Comparison of ENCODE assay signal across 1 cellular context in the genomic region with DNA sequence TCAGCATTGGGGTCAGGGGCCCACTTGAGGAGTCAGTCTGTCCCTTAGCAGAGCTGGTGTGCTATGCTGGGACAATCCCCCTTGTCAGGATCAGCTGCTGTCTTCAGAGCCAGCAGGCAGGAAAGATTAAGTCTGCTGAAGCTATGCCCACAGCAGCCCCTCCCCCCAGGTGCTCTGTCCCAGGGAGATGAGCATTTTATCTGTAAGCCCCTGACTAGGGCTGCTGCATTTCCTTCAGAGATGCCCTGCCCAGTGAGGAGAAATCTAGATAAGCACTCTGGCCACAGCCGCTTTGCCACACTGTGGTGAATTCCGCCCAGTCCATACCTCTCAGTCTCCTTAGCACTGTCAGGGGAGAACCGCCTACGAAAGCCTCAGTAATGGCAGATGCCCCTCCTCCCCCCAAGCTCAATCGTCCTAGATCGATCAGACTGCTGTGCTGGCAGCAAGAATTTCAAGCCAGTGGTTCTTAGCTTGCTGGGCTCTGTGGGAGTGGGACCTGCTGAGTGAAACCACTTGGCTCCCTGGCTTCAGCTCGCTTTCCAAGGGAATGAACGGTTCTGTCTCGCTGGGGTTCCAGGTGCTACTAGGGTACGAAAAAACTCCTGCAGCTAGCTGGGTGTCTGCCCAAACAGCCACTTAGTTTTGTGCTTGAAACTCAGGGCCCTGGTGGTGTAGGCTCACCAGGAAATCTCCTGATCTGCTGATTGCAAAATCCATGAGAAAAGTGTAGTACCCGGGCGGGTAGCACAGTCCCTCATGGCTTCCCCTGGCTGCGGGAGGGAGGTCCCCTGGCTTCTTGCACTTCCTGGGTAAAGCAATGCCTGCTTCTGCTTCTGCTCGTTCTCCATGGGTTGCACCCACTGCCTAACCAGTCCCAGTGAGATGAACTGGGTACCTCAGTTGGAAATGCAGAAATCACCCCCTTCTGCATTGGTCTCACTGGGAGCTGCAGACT.
TF ChIP-seq lines count a peak whose summit lies in the region.

No MANE protein-coding gene starts in this region.

TF ChIP-seq in K562, 482 proteins besides CTCF, POLR2A, EP300 and RAD21 (continues in another document):
- TF ChIP-seq ZZZ3 (IDR thresholded peaks at IDR 0.05), result no peak
- TF ChIP-seq HDAC1 (IDR thresholded peaks at IDR 0.05), result 0 out of 4 replicates have a peak, but pooled peaks of 1 of the 2 experiments have one; percentile 11
- peak; percentile 90 for TF ChIP-seq TCF3 (CRISPR knock-in tag; IDR thresholded peaks at IDR 0.05)
- TF ChIP-seq NFIC (IDR thresholded peaks at IDR 0.05), result peak; percentile 83
- TF ChIP-seq CCAR2 (IDR thresholded peaks at IDR 0.05; ENCODE audit: low read depth, low read length), result no peak
- TF ChIP-seq ZNF175 (CRISPR knock-in tag; IDR thresholded peaks at IDR 0.05; ENCODE audit: low read depth), result no peak
- TF ChIP-seq ERF (CRISPR knock-in tag; IDR thresholded peaks at IDR 0.05), result peak; percentile 69
- peak; percentile 42; the same call in 1 of the 2 replicates for TF ChIP-seq ZNF766 (CRISPR knock-in tag; conservative IDR thresholded peaks at IDR 0.05)
- TF ChIP-seq SMAD4 (CRISPR knock-in tag; conservative IDR thresholded peaks at IDR 0.05), result peak; percentile 89
- peak; percentile 75; the same call in 1 of the 2 replicates for TF ChIP-seq MYNN (IDR thresholded peaks at IDR 0.05)
- no peak for TF ChIP-seq MYNN (CRISPR knock-in tag; IDR thresholded peaks at IDR 0.05)
- peak; percentile 97 for TF ChIP-seq CBFA2T2 (conservative IDR thresholded peaks at IDR 0.05)
- TF ChIP-seq, protein P1, sequence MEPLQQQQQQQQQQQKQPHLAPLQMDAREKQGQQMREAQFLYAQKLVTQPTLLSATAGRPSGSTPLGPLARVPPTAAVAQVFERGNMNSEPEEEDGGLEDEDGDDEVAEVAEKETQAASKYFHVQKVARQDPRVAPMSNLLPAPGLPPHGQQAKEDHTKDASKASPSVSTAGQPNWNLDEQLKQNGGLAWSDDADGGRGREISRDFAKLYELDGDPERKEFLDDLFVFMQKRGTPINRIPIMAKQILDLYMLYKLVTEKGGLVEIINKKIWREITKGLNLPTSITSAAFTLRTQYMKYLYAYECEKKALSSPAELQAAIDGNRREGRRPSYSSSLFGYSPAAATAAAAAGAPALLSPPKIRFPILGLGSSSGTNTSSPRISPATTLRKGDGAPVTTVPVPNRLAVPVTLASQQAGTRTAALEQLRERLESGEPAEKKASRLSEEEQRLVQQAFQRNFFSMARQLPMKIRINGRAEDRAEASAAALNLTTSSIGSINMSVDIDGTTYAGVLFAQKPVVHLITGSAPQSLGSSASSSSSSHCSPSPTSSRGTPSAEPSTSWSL (CRISPR knock-in tag; IDR thresholded peaks at IDR 0.05; ENCODE audit: borderline replicate concordance), result no peak
- TF ChIP-seq KDM2B (CRISPR knock-in tag; IDR thresholded peaks at IDR 0.05), result no peak
- peak; percentile 65; the same call in 1 of the 2 replicates for TF ChIP-seq SMARCA4 (IDR thresholded peaks at IDR 0.05)
- peak; percentile 67; the same call in 1 of the 2 replicates for TF ChIP-seq ZNF395 (CRISPR knock-in tag; IDR thresholded peaks at IDR 0.05)
- TF ChIP-seq, protein P2, sequence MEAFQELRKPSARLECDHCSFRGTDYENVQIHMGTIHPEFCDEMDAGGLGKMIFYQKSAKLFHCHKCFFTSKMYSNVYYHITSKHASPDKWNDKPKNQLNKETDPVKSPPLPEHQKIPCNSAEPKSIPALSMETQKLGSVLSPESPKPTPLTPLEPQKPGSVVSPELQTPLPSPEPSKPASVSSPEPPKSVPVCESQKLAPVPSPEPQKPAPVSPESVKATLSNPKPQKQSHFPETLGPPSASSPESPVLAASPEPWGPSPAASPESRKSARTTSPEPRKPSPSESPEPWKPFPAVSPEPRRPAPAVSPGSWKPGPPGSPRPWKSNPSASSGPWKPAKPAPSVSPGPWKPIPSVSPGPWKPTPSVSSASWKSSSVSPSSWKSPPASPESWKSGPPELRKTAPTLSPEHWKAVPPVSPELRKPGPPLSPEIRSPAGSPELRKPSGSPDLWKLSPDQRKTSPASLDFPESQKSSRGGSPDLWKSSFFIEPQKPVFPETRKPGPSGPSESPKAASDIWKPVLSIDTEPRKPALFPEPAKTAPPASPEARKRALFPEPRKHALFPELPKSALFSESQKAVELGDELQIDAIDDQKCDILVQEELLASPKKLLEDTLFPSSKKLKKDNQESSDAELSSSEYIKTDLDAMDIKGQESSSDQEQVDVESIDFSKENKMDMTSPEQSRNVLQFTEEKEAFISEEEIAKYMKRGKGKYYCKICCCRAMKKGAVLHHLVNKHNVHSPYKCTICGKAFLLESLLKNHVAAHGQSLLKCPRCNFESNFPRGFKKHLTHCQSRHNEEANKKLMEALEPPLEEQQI (IDR thresholded peaks at IDR 0.05), result 0 out of 2 replicates have a peak, but pooled peaks have one; percentile 18
- no peak for TF ChIP-seq NFE2 (IDR thresholded peaks at IDR 0.05; ENCODE audit: low read depth)
- peak; percentile 95 for TF ChIP-seq NCOR1 (IDR thresholded peaks at IDR 0.05)
- TF ChIP-seq TEAD1 (CRISPR knock-in tag; IDR thresholded peaks at IDR 0.05), result 0 out of 4 replicates have a peak, but pooled peaks of 1 of the 2 experiments have one; percentile 51
- no peak for TF ChIP-seq ATF1 (CRISPR knock-in tag; IDR thresholded peaks at IDR 0.05)
- TF ChIP-seq ATF1 (tag; IDR thresholded peaks at IDR 0.05), result 0 out of 2 replicates have a peak, but pooled peaks have one; percentile 16
- peak; percentile 50; the same call in 1 of the 2 replicates for TF ChIP-seq PML (IDR thresholded peaks at IDR 0.05; ENCODE audit: low read length)
- peak; percentile 78; the same call in 1 of the 2 replicates for TF ChIP-seq KLF16 (IDR thresholded peaks at IDR 0.05)
- no peak for TF ChIP-seq CCNT2 (IDR thresholded peaks at IDR 0.05; ENCODE audit: borderline replicate concordance, extremely low read depth, insufficient read length, low read depth, low read length)
- no peak for TF ChIP-seq FOXJ3 (CRISPR knock-in tag; IDR thresholded peaks at IDR 0.05)
- TF ChIP-seq ZKSCAN8 (CRISPR knock-in tag; IDR thresholded peaks at IDR 0.05), result peak; percentile 61; the same call in 1 of the 2 replicates
- TF ChIP-seq, protein P3, sequence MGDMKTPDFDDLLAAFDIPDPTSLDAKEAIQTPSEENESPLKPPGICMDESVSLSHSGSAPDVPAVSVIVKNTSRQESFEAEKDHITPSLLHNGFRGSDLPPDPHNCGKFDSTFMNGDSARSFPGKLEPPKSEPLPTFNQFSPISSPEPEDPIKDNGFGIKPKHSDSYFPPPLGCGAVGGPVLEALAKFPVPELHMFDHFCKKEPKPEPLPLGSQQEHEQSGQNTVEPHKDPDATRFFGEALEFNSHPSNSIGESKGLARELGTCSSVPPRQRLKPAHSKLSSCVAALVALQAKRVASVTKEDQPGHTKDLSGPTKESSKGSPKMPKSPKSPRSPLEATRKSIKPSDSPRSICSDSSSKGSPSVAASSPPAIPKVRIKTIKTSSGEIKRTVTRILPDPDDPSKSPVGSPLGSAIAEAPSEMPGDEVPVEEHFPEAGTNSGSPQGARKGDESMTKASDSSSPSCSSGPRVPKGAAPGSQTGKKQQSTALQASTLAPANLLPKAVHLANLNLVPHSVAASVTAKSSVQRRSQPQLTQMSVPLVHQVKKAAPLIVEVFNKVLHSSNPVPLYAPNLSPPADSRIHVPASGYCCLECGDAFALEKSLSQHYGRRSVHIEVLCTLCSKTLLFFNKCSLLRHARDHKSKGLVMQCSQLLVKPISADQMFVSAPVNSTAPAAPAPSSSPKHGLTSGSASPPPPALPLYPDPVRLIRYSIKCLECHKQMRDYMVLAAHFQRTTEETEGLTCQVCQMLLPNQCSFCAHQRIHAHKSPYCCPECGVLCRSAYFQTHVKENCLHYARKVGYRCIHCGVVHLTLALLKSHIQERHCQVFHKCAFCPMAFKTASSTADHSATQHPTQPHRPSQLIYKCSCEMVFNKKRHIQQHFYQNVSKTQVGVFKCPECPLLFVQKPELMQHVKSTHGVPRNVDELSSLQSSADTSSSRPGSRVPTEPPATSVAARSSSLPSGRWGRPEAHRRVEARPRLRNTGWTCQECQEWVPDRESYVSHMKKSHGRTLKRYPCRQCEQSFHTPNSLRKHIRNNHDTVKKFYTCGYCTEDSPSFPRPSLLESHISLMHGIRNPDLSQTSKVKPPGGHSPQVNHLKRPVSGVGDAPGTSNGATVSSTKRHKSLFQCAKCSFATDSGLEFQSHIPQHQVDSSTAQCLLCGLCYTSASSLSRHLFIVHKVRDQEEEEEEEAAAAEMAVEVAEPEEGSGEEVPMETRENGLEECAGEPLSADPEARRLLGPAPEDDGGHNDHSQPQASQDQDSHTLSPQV (IDR thresholded peaks at IDR 0.05), result peak; percentile 61; the same call in 1 of the 2 replicates
- TF ChIP-seq, protein P4, sequence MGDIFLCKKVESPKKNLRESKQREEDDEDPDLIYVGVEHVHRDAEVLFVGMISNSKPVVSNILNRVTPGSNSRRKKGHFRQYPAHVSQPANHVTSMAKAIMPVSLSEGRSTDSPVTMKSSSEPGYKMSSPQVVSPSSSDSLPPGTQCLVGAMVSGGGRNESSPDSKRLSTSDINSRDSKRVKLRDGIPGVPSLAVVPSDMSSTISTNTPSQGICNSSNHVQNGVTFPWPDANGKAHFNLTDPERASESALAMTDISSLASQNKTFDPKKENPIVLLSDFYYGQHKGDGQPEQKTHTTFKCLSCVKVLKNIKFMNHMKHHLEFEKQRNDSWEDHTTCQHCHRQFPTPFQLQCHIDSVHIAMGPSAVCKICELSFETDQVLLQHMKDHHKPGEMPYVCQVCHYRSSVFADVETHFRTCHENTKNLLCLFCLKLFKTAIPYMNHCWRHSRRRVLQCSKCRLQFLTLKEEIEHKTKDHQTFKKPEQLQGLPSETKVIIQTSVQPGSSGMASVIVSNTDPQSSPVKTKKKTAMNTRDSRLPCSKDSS (IDR thresholded peaks at IDR 0.05; ENCODE audit: low read depth, partially characterized antibody), result no peak
- peak; percentile 51; the same call in 1 of the 2 replicates for TF ChIP-seq CTBP1 (IDR thresholded peaks at IDR 0.05; ENCODE audit: borderline replicate concordance)
- TF ChIP-seq SOX6 (IDR thresholded peaks at IDR 0.05), result peak; percentile 60; the same call in 1 of the 2 replicates
- TF ChIP-seq TEAD4 (IDR thresholded peaks at IDR 0.05; ENCODE audit: low read length), result peak; percentile 83
- no peak for TF ChIP-seq TEAD4 (CRISPR knock-in tag; IDR thresholded peaks at IDR 0.05; ENCODE audit: borderline replicate concordance)
- TF ChIP-seq, protein P5, sequence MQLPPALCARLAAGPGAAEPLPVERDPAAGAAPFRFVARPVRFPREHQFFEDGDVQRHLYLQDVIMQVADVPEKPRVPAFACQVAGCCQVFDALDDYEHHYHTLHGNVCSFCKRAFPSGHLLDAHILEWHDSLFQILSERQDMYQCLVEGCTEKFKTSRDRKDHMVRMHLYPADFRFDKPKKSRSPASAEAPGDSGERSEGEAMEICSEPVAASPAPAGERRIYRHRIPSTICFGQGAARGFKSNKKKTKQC (CRISPR knock-in tag; IDR thresholded peaks at IDR 0.05), result no peak
- peak; percentile 18; the same call in 1 of the 2 replicates for TF ChIP-seq ZBTB7A (IDR thresholded peaks at IDR 0.05; ENCODE audit: borderline replicate concordance, control insufficient read depth, low read depth, low read length)
- TF ChIP-seq MNT (conservative IDR thresholded peaks at IDR 0.05), result peak in 1 of 2 experiments; percentile 39; a peak in 1 of 4 replicates
- TF ChIP-seq ZNF263 (CRISPR knock-in tag; IDR thresholded peaks at IDR 0.05; ENCODE audit: borderline replicate concordance), result no peak
- TF ChIP-seq GATA2 (CRISPR knock-in tag; IDR thresholded peaks at IDR 0.05), result peak; percentile 92
- TF ChIP-seq NCOA1 (IDR thresholded peaks at IDR 0.05; ENCODE audit: low read depth), result peak; percentile 57; the same call in 1 of the 2 replicates
- TF ChIP-seq ILF3 (IDR thresholded peaks at IDR 0.05; ENCODE audit: borderline replicate concordance), result no peak
- peak; percentile 67 for TF ChIP-seq DPF2 (IDR thresholded peaks at IDR 0.05)
- peak; percentile 65; the same call in 1 of the 2 replicates for TF ChIP-seq PHB2 (IDR thresholded peaks at IDR 0.05; ENCODE audit: low read depth)
- TF ChIP-seq POLR2AphosphoS5 (IDR thresholded peaks at IDR 0.05; ENCODE audit: control insufficient read depth, insufficient read depth, low read depth, low read length), result peak; percentile 88
- 0 out of 2 replicates have a peak, but pooled peaks have one; percentile 24 for TF ChIP-seq THRB (CRISPR knock-in tag; conservative IDR thresholded peaks at IDR 0.05)
- peak; percentile 86; the same call in 1 of the 2 replicates for TF ChIP-seq CC2D1A (IDR thresholded peaks at IDR 0.05)
- TF ChIP-seq ZNF239 (CRISPR knock-in tag; IDR thresholded peaks at IDR 0.05), result peak; percentile 94
- TF ChIP-seq GATAD2B (IDR thresholded peaks at IDR 0.05; ENCODE audit: borderline replicate concordance), result peak; percentile 78
- peak; percentile 53; the same call in 1 of the 2 replicates for TF ChIP-seq CREB1 (IDR thresholded peaks at IDR 0.05)
- no peak for TF ChIP-seq CREB1 (CRISPR knock-in tag; IDR thresholded peaks at IDR 0.05)
- peak; percentile 79 for TF ChIP-seq STAT5A (IDR thresholded peaks at IDR 0.05; ENCODE audit: borderline replicate concordance, low read length)
- peak; percentile 55; the same call in 1 of the 2 replicates for TF ChIP-seq SMARCC2 (IDR thresholded peaks at IDR 0.05; ENCODE audit: low read depth)
